Comparison of ENCODE assay signal across 12 cellular contexts in the genomic region with DNA sequence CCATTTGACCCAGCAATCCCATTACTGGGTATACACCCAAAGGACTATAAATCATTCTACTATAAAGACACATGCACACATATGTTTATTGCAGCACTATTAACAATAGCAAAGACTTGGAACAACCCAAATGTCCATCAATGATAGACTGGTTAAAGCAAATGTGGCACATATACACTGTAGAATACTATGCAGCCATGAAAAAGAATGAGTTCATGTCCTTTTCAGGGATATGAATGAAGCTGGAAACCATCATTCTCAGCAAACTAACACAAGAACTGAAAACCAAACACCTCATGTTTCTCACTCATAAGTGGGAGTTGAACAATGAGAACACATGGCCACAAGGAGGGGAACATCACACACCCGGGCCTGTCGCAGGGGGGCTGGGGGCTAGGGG. TPM values are rescaled to one million over a fixed set of nuclear protein-coding genes. Genes with fewer than 3 reads are reported as not detected.
"Had no signal": no experiment of that assay in that cellular context is flagged by ENCODE, and none has a peak within 500 bp of the region (broad histone marks: within the 10 kb centered on the region; RNA-seq: fewer than 3 reads in every experiment).

No MANE protein-coding gene starts in this region.

RNA-seq across cellular contexts. Expression of gene CWH43, which starts 2.1 kb away (rescaled TPM):
- total RNA-seq: left cardiac atrium; left lobe of liver; left ventricle myocardium inferior; left ventricle myocardium superior; lung microvascular endothelial cell; mesenteric fat pad; mesothelial cell of epicardium; mononuclear cell; mucosa of gallbladder; myocyte; naive thymus-derived CD4-positive, alpha-beta T cell had no signal
- polyA plus RNA-seq: immature natural killer cell; naive thymus-derived CD4-positive, alpha-beta T cell had no signal
